16 cellular contexts compared by ENCODE assay signal in genomic region chr2:163715199-163715598, GRCh38. TPM values are rescaled to one million over a fixed set of nuclear protein-coding genes. Genes with fewer than 3 reads are reported as not detected.
"Had no signal": no experiment of that assay in that cellular context is flagged by ENCODE, and none has a peak within 500 bp of the region (broad histone marks: within the 10 kb centered on the region; RNA-seq: fewer than 3 reads in every experiment).

No MANE protein-coding gene starts in this region.

- ATAC-seq: activated T-helper 17 cell treated with anti-CD3 and anti-CD28 coated beads, Interleukin-2, amount 50 U/mL, for 72 hours; effector memory CD8-positive, alpha-beta T cell; natural killer cell; stimulated activated naive CD8-positive, alpha-beta T cell treated with anti-CD3 and anti-CD28 coated beads, Interleukin-15, Interleukin-2, amounts not matched to agents 100 U/mL and 50 U/mL, for 24 hours had no signal

- DNase-seq: activated CD4-positive, alpha-beta T cell treated with anti-CD3 and anti-CD28 coated beads, Interleukin-2, amount 10 ng/mL, durations not matched to agents 24 days and 14 days; activated naive CD4-positive, alpha-beta T cell treated with anti-CD3 and anti-CD28 coated beads, Interleukin-2, amount 10 ng/mL, durations not matched to agents 7 days and 5 days; effector memory CD8-positive, alpha-beta T cell; kidney glomerular epithelial cell; mammary epithelial cell; natural killer cell; occipital lobe; sigmoid colon; stimulated activated CD4-positive, alpha-beta T cell treated with anti-CD3 and anti-CD28 coated beads, Interleukin-12 subunit alpha, Interleukin-12 subunit beta, amount 100 ng/mL, for 4 hours; stimulated activated naive CD8-positive, alpha-beta T cell treated with anti-CD3 and anti-CD28 coated beads, Interleukin-15, Interleukin-2, amounts not matched to agents 100 U/mL and 50 U/mL, for 24 hours; T1000; WERI-Rb-1 had no signal

- H3K36me3 Mint-ChIP-seq: activated naive CD4-positive, alpha-beta T cell treated with anti-CD3 and anti-CD28 coated beads, Interleukin-2, amount 10 ng/mL, durations not matched to agents 7 days and 5 days; natural killer cell had no signal

- H3K9me3 Mint-ChIP-seq: activated CD4-positive, alpha-beta T cell treated with anti-CD3 and anti-CD28 coated beads, Interleukin-2, amount 10 ng/mL, durations not matched to agents 24 days and 14 days; activated naive CD4-positive, alpha-beta T cell treated with anti-CD3 and anti-CD28 coated beads, Interleukin-2, amount 10 ng/mL, durations not matched to agents 7 days and 5 days had no signal

- H3K27me3 ChIP-seq: sigmoid colon had no signal

- H3K27ac Mint-ChIP-seq: activated CD4-positive, alpha-beta T cell treated with anti-CD3 and anti-CD28 coated beads, Interleukin-2, amount 10 ng/mL, durations not matched to agents 24 days and 14 days; activated naive CD4-positive, alpha-beta T cell treated with anti-CD3 and anti-CD28 coated beads, Interleukin-2, amount 10 ng/mL, durations not matched to agents 7 days and 5 days; activated T-helper 17 cell treated with anti-CD3 and anti-CD28 coated beads, Interleukin-2, amount 50 U/mL, for 72 hours; effector memory CD8-positive, alpha-beta T cell; natural killer cell had no signal

- H3K36me3 ChIP-seq: prostate gland, sigmoid colon, WERI-Rb-1 had no signal

- H3K27ac ChIP-seq: epithelial cell of prostate, prostate gland, sigmoid colon, WERI-Rb-1 had no signal

- H3K9me3 ChIP-seq: prostate gland, sigmoid colon had no signal

- H3K4me3 ChIP-seq: prostate gland, sigmoid colon had no signal

- H3K4me1 Mint-ChIP-seq: activated CD4-positive, alpha-beta T cell treated with anti-CD3 and anti-CD28 coated beads, Interleukin-2, amount 10 ng/mL, durations not matched to agents 24 days and 14 days; activated naive CD4-positive, alpha-beta T cell treated with anti-CD3 and anti-CD28 coated beads, Interleukin-2, amount 10 ng/mL, durations not matched to agents 7 days and 5 days; activated T-helper 17 cell treated with anti-CD3 and anti-CD28 coated beads, Interleukin-2, amount 50 U/mL, for 72 hours; central memory CD8-positive, alpha-beta T cell; natural killer cell had no signal

- H3K4me3 Mint-ChIP-seq: activated CD4-positive, alpha-beta T cell treated with anti-CD3 and anti-CD28 coated beads, Interleukin-2, amount 10 ng/mL, durations not matched to agents 24 days and 14 days; activated naive CD4-positive, alpha-beta T cell treated with anti-CD3 and anti-CD28 coated beads, Interleukin-2, amount 10 ng/mL, durations not matched to agents 7 days and 5 days; activated T-helper 17 cell treated with anti-CD3 and anti-CD28 coated beads, Interleukin-2, amount 50 U/mL, for 72 hours; central memory CD8-positive, alpha-beta T cell; effector memory CD8-positive, alpha-beta T cell; natural killer cell had no signal

- H3K4me1 ChIP-seq: prostate gland had no signal

- H3K27me3 Mint-ChIP-seq: activated CD4-positive, alpha-beta T cell treated with anti-CD3 and anti-CD28 coated beads, Interleukin-2, amount 10 ng/mL, durations not matched to agents 24 days and 14 days; activated naive CD4-positive, alpha-beta T cell treated with anti-CD3 and anti-CD28 coated beads, Interleukin-2, amount 10 ng/mL, durations not matched to agents 7 days and 5 days; activated T-helper 17 cell treated with anti-CD3 and anti-CD28 coated beads, Interleukin-2, amount 50 U/mL, for 72 hours; central memory CD8-positive, alpha-beta T cell; effector memory CD8-positive, alpha-beta T cell had no signal

RNA-seq across cellular contexts. Expression of gene FIGN, which starts 20.6 kb away (rescaled TPM):
- total RNA-seq: activated CD4-positive, alpha-beta T cell treated with anti-CD3 and anti-CD28 coated beads, Interleukin-2, amount 10 ng/mL, durations not matched to agents 24 days and 14 days; activated T-helper 17 cell treated with anti-CD3 and anti-CD28 coated beads, Interleukin-2, amount 50 U/mL, for 72 hours; natural killer cell had no signal
